In the genomic region with DNA sequence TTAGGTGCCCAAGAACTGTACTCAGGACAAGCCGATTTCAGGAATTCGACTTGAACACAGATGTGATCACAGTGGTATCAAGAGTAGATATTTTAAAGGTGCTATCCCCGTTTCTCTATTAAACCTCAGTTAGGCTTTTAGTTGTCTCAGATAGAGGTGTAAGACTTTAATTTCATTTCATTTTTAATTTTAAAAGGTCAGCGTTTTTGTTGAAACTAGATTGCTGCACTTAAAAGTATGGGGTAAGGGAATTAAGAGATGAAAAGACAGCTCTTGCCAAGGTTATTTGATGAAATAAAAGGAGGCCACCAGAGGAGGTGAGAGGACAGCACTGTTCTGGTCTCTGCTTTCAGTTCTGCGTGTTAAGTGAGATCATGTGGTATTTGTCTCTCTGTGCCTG, we compare ENCODE assay signal across 2 cellular contexts.
TF ChIP-seq lines count a peak whose summit lies in the region.

No MANE protein-coding gene starts in this region.

TF ChIP-seq in IMR-90, 13 proteins besides CTCF, POLR2A, EP300 and RAD21 (continued from another document):
- no peak for TF ChIP-seq ELK1 (IDR thresholded peaks at IDR 0.05; ENCODE audit: borderline replicate concordance, low read depth, low read length)

TF ChIP-seq in liver, 16 proteins besides CTCF, POLR2A, EP300 and RAD21 (continued from another document):
- TF ChIP-seq REST (IDR thresholded peaks at IDR 0.05) (no peak), FOXA1 (IDR thresholded peaks at IDR 0.05) (no peak), FOXA2 (IDR thresholded peaks at IDR 0.05) (no peak), ZBTB33 (IDR thresholded peaks at IDR 0.05) (no peak), EGR1 (IDR thresholded peaks at IDR 0.05; ENCODE audit: low read depth in 2 of 2) (no peak), ATF3 (IDR thresholded peaks at IDR 0.05) (no peak)
